1 cellular context compared by ENCODE assay signal in the genomic region with DNA sequence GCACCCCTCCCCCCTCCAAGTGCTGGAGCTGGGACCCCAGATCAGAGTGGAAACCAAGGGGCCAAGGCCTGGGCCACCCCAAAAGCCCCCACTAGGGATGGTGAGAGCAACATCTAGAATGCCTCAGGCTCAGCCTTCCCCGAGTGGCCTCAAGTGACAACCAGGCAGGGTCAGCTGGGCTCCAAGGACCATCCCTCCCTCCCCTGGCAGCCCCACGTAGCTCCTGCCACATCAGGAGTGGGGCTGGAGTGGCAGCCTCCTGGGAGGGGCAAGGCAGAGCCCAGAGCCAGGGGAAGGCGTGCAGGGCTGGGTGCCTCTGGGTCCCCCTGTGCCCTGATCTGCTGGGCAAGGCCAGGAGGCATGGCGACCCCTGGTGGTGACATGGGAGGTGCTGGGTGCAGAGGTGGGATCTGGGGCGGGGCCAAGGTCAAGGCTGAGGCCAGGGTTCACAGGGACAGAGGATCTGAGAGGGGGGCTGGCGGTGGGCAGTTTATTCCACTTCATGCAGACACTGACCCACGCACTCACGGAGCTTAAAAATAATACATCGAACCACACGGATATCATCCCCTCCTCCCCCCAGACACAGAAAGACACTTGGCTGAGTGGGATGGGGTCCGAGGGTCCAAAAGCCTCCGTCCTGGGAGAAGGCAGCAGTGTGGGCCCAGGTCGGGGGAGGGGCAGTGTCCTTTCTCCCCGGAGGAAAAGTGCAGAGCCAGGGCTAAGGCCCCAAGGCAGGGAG.
TF ChIP-seq lines count a peak whose summit lies in the region.

No MANE protein-coding gene starts in this region.

TF ChIP-seq in K562, 482 proteins besides CTCF, POLR2A, EP300 and RAD21 (continued from another document):
- TF ChIP-seq, protein P1, sequence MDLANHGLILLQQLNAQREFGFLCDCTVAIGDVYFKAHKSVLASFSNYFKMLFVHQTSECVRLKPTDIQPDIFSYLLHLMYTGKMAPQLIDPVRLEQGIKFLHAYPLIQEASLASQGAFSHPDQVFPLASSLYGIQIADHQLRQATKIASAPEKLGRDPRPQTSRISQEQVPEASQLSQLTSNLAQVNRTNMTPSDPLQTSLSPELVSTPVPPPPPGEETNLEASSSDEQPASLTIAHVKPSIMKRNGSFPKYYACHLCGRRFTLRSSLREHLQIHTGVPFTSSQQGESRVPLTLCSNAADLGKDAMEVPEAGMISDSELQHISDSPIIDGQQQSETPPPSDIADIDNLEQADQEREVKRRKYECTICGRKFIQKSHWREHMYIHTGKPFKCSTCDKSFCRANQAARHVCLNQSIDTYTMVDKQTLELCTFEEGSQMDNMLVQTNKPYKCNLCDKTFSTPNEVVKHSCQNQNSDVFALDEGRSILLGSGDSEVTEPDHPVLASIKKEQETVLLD (IDR thresholded peaks at IDR 0.05) = peak; percentile 56; the same call in 1 of the 2 replicates
- TF ChIP-seq MAZ (CRISPR knock-in tag; conservative IDR thresholded peaks at IDR 0.05 in 1 of 2, IDR thresholded peaks at IDR 0.05 in 1 of 2) (peak; percentile 74 to 79), ZNF175 (CRISPR knock-in tag; IDR thresholded peaks at IDR 0.05; ENCODE audit: low read depth) (no peak), CC2D1A (IDR thresholded peaks at IDR 0.05) (peak; percentile 82), CHD2 (IDR thresholded peaks at IDR 0.05; ENCODE audit: low read depth, low read length) (0 out of 2 replicates have a peak, but pooled peaks have one; percentile 16), TAF9B (IDR thresholded peaks at IDR 0.05; ENCODE audit: partially characterized antibody) (no peak), HDGF (IDR thresholded peaks at IDR 0.05) (peak; percentile 99), SP1 (CRISPR knock-in tag; IDR thresholded peaks at IDR 0.05) (peak; percentile 73), FIP1L1 (IDR thresholded peaks at IDR 0.05; ENCODE audit: low read depth, low read length, poor library complexity, severe bottlenecking) (peak; percentile 56), XRCC5 (IDR thresholded peaks at IDR 0.05; ENCODE audit: low read depth, low read length) (peak; percentile 89; the same call in 1 of the 2 replicates), POLR2AphosphoS2 (IDR thresholded peaks at IDR 0.05; ENCODE audit: low read length) (peak; percentile 86; the same call in 1 of the 2 replicates), TBL1XR1 (IDR thresholded peaks at IDR 0.05; ENCODE audit: low read length in 2 of 2) (0 out of 4 replicates have a peak, but pooled peaks of 1 of the 2 experiments have one; percentile 30), MAFK (IDR thresholded peaks at IDR 0.05; ENCODE audit: low read length) (no peak), MAFG (tag; conservative IDR thresholded peaks at IDR 0.05) (no peak), NR2C1 (IDR thresholded peaks at IDR 0.05) (peak; percentile 82), NR2C1 (tag; IDR thresholded peaks at IDR 0.05) (peak; percentile 83), ATF1 (CRISPR knock-in tag; IDR thresholded peaks at IDR 0.05) (no peak), ATF1 (tag; IDR thresholded peaks at IDR 0.05) (0 out of 2 replicates have a peak, but pooled peaks have one; percentile 19), TFAM (CRISPR knock-in tag; conservative IDR thresholded peaks at IDR 0.05) (no peak)
- TF ChIP-seq, protein P2, sequence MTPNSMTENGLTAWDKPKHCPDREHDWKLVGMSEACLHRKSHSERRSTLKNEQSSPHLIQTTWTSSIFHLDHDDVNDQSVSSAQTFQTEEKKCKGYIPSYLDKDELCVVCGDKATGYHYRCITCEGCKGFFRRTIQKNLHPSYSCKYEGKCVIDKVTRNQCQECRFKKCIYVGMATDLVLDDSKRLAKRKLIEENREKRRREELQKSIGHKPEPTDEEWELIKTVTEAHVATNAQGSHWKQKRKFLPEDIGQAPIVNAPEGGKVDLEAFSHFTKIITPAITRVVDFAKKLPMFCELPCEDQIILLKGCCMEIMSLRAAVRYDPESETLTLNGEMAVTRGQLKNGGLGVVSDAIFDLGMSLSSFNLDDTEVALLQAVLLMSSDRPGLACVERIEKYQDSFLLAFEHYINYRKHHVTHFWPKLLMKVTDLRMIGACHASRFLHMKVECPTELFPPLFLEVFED (CRISPR knock-in tag; conservative IDR thresholded peaks at IDR 0.05) = 0 out of 2 replicates have a peak, but pooled peaks have one; percentile 38
- TF ChIP-seq, protein P3, sequence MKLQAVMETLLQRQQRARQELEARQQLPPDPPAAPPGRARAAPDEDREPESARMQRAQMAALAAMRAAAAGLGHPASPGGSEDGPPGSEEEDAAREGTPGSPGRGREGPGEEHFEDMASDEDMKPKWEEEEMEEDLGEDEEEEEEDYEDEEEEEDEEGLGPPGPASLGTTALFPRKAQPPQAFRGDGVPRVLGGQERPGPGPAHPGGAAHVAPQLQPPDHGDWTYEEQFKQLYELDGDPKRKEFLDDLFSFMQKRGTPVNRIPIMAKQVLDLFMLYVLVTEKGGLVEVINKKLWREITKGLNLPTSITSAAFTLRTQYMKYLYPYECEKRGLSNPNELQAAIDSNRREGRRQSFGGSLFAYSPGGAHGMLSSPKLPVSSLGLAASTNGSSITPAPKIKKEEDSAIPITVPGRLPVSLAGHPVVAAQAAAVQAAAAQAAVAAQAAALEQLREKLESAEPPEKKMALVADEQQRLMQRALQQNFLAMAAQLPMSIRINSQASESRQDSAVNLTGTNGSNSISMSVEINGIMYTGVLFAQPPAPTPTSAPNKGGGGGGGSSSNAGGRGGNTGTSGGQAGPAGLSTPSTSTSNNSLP (IDR thresholded peaks at IDR 0.05; ENCODE audit: borderline replicate concordance, low read depth, low read length) = no peak
- TF ChIP-seq, protein P4, sequence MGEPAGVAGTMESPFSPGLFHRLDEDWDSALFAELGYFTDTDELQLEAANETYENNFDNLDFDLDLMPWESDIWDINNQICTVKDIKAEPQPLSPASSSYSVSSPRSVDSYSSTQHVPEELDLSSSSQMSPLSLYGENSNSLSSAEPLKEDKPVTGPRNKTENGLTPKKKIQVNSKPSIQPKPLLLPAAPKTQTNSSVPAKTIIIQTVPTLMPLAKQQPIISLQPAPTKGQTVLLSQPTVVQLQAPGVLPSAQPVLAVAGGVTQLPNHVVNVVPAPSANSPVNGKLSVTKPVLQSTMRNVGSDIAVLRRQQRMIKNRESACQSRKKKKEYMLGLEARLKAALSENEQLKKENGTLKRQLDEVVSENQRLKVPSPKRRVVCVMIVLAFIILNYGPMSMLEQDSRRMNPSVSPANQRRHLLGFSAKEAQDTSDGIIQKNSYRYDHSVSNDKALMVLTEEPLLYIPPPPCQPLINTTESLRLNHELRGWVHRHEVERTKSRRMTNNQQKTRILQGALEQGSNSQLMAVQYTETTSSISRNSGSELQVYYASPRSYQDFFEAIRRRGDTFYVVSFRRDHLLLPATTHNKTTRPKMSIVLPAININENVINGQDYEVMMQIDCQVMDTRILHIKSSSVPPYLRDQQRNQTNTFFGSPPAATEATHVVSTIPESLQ (CRISPR knock-in tag; IDR thresholded peaks at IDR 0.05) = no peak
- TF ChIP-seq, protein P5, sequence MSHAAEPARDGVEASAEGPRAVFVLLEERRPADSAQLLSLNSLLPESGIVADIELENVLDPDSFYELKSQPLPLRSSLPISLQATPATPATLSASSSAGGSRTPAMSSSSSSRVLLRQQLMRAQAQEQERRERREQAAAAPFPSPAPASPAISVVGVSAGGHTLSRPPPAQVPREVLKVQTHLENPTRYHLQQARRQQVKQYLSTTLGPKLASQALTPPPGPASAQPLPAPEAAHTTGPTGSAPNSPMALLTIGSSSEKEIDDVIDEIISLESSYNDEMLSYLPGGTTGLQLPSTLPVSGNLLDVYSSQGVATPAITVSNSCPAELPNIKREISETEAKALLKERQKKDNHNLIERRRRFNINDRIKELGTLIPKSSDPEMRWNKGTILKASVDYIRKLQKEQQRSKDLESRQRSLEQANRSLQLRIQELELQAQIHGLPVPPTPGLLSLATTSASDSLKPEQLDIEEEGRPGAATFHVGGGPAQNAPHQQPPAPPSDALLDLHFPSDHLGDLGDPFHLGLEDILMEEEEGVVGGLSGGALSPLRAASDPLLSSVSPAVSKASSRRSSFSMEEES (CRISPR knock-in tag; IDR thresholded peaks at IDR 0.05) = no peak
- TF ChIP-seq, protein P6, sequence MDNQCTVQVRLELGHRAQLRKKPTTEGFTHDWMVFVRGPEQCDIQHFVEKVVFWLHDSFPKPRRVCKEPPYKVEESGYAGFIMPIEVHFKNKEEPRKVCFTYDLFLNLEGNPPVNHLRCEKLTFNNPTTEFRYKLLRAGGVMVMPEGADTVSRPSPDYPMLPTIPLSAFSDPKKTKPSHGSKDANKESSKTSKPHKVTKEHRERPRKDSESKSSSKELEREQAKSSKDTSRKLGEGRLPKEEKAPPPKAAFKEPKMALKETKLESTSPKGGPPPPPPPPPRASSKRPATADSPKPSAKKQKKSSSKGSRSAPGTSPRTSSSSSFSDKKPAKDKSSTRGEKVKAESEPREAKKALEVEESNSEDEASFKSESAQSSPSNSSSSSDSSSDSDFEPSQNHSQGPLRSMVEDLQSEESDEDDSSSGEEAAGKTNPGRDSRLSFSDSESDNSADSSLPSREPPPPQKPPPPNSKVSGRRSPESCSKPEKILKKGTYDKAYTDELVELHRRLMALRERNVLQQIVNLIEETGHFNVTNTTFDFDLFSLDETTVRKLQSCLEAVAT (IDR thresholded peaks at IDR 0.05) = 0 out of 4 replicates have a peak, but pooled peaks of 1 of the 2 experiments have one; percentile 70
